ENCODE assay signal across 8 cellular contexts in genomic region chr13:27449081-27449603, GRCh38. TPM values are rescaled to one million over a fixed set of nuclear protein-coding genes. Genes with fewer than 3 reads are reported as not detected.
A peak's percentile ranks its signal among the peaks of the same experiment; 100 is the strongest.
DNase-seq lines count a peak whose midpoint lies in the region; ATAC-seq, FAIRE-seq and TF ChIP-seq lines count a peak whose summit lies in the region.

No MANE protein-coding gene starts in this region.

- TF ChIP-seq CTCF in body of pancreas (IDR thresholded peaks at IDR 0.05): no peak

- H3K4me3 Mint-ChIP-seq in stimulated activated naive CD8-positive, alpha-beta T cell treated with anti-CD3 and anti-CD28 coated beads, Interleukin-15, Interleukin-2, amounts not matched to agents 100 ng/mL and 50 ng/mL, for 24 hours: peak overlapping the region; percentile 91

- peak overlapping the region; percentile 98 to 100 (median 99) for H3K27ac ChIP-seq in body of pancreas
- H3K27ac ChIP-seq in mesodermal cell (ENCODE audit: low read depth, low read length, severe bottlenecking): peak overlapping the region; percentile 91

- no peak for DNase-seq in stimulated activated naive CD8-positive, alpha-beta T cell treated with anti-CD3 and anti-CD28 coated beads, Interleukin-15, Interleukin-2, amounts not matched to agents 100 U/mL and 50 U/mL, for 24 hours
- peak in 1 of 4 donors; percentile 26 for DNase-seq in body of pancreas
- DNase-seq in frontal cortex (ENCODE audit: low spot score in 2 of 2): no peak
- no peak for DNase-seq in SK-N-DZ (ENCODE audit: low spot score)
- no peak for DNase-seq in amniotic stem cell (lab: John Stamatoyannopoulos, UW)

- H3K4me1 ChIP-seq in body of pancreas (peaks cover 30% of the 10 kb centered on the region), mesodermal cell (ENCODE audit: control insufficient read depth, insufficient read depth, low read length, poor library complexity, severe bottlenecking) (no peaks in the 10 kb centered on the region)

- peak overlapping the region in 1 of 2 donors; percentile 91 for H3K4me3 ChIP-seq in body of pancreas
- H3K4me3 ChIP-seq in mesodermal cell (ENCODE audit: extremely low read depth, insufficient read depth, low read length, poor library complexity, severe bottlenecking): peak overlapping the region; percentile 86

- FAIRE-seq in frontal cortex (lab: Jason Lieb, UNC): no peak

- intact Hi-C loops in body of pancreas (cut with DNase I): no loop called here

- peaks cover 55% of the 10 kb centered on the region for H3K4me1 Mint-ChIP-seq in stimulated activated naive CD8-positive, alpha-beta T cell treated with anti-CD3 and anti-CD28 coated beads, Interleukin-15, Interleukin-2, amounts not matched to agents 100 ng/mL and 50 ng/mL, for 24 hours (ENCODE audit: low read depth)

- TF ChIP-seq POLR2A in body of pancreas (IDR thresholded peaks at IDR 0.05): no peak

- ATAC-seq in stimulated activated naive CD8-positive, alpha-beta T cell treated with anti-CD3 and anti-CD28 coated beads, Interleukin-15, Interleukin-2, amounts not matched to agents 100 U/mL and 50 U/mL, for 24 hours: no peak
- ATAC-seq in body of pancreas (no peak), GM19351 (IDR thresholded peaks at IDR 0.05; ENCODE audit: unreplicated experiment) (no peak)

- 20 to 27% methylated on average over 15 of the region's 15 CpGs for WGBS in body of pancreas, 2 donors
- WGBS in mesodermal cell (ENCODE audit: insufficient coverage in 2 of 2), 2 experiments: 83 to 86% methylated on average over 15 of the region's 15 CpGs

- H3K9me3 Mint-ChIP-seq in stimulated activated naive CD8-positive, alpha-beta T cell treated with anti-CD3 and anti-CD28 coated beads, Interleukin-15, Interleukin-2, amounts not matched to agents 100 ng/mL and 50 ng/mL, for 24 hours: no peaks in the 10 kb centered on the region

- peak overlapping the region; percentile 97 for H3K27ac Mint-ChIP-seq in stimulated activated naive CD8-positive, alpha-beta T cell treated with anti-CD3 and anti-CD28 coated beads, Interleukin-15, Interleukin-2, amounts not matched to agents 100 ng/mL and 50 ng/mL, for 24 hours

- H3K27me3 ChIP-seq in body of pancreas: no peaks in the 10 kb centered on the region

- H3K9me3 ChIP-seq in body of pancreas (no peaks in the 10 kb centered on the region), mesodermal cell (ENCODE audit: control insufficient read depth, low read length) (no peaks in the 10 kb centered on the region)

- H3K36me3 Mint-ChIP-seq in stimulated activated naive CD8-positive, alpha-beta T cell treated with anti-CD3 and anti-CD28 coated beads, Interleukin-15, Interleukin-2, amounts not matched to agents 100 ng/mL and 50 ng/mL, for 24 hours (ENCODE audit: low read depth): peaks cover 4% of the 10 kb centered on the region

- H3K27me3 Mint-ChIP-seq in stimulated activated naive CD8-positive, alpha-beta T cell treated with anti-CD3 and anti-CD28 coated beads, Interleukin-15, Interleukin-2, amounts not matched to agents 100 ng/mL and 50 ng/mL, for 24 hours: no peaks in the 10 kb centered on the region

- H3K36me3 ChIP-seq in body of pancreas (replicated peaks in 1 of 2; ENCODE audit: insufficient read depth in 1 of 2, low read depth in 2 of 2) (no peaks in the 10 kb centered on the region), mesodermal cell (ENCODE audit: control insufficient read depth, insufficient read depth, low read length) (peaks cover 6% of the 10 kb centered on the region)

RNA-seq across cellular contexts. Expression of gene MTIF3, which starts 1.2 kb away (rescaled TPM):
- 10 to 100 TPM; 26.0 to 51.1 TPM for total RNA-seq in body of pancreas
- 60.4 TPM for polyA plus RNA-seq in mesodermal cell (2013, experiment 1 of 2)
- polyA plus RNA-seq in mesodermal cell (2013, experiment 2 of 2): 65.9 TPM
- total RNA-seq in frontal cortex: 40.4 TPM
- 31.1 and 33.2 TPM in 2 replicates for polyA plus RNA-seq in SK-N-DZ (2014; cell fraction: cytosol; rRNA removed)
- polyA plus RNA-seq in SK-N-DZ (2014; cell fraction: nucleus; rRNA removed): 22.9 and 34.3 TPM in 2 replicates

RNA-seq across cellular contexts. Expression of gene GTF3A, which starts 24.7 kb away (rescaled TPM):
- total RNA-seq in body of pancreas (10 to 100 TPM; 54.7 to 94.2 TPM), frontal cortex (94.6 TPM)
- 94.2 TPM for polyA plus RNA-seq in mesodermal cell (2013, experiment 1 of 2)
- polyA plus RNA-seq in mesodermal cell (2013, experiment 2 of 2): 104 TPM
- 171 and 205 TPM in 2 replicates for polyA plus RNA-seq in SK-N-DZ (2014; cell fraction: cytosol; rRNA removed)
- polyA plus RNA-seq in SK-N-DZ (2014; cell fraction: nucleus; rRNA removed): 112 and 153 TPM in 2 replicates
